Comparison of ENCODE assay signal across 8 cellular contexts in genomic region chr22:26172389-26172990, GRCh38. TPM values are rescaled to one million over a fixed set of nuclear protein-coding genes. Genes with fewer than 3 reads are reported as not detected.
A peak's percentile ranks its signal among the peaks of the same experiment; 100 is the strongest.
DNase-seq lines count a peak whose midpoint lies in the region; ATAC-seq, FAIRE-seq and TF ChIP-seq lines count a peak whose summit lies in the region.

No MANE protein-coding gene starts in this region.

- ATAC-seq in RWPE2 (ENCODE audit: low read depth) (peak; percentile 55; the same call in 2 of the 3 replicates), GM21723 (IDR thresholded peaks at IDR 0.05; ENCODE audit: unreplicated experiment) (no peak)

- no peak overlapping the region for H3K9ac ChIP-seq in endothelial cell of umbilical vein (replicated peaks; ENCODE audit: extremely low read depth, insufficient read depth, low read length)
- H3K9ac ChIP-seq in neural progenitor cell, result no peak overlapping the region

- no peaks in the 10 kb centered on the region for H3K79me2 ChIP-seq in endothelial cell of umbilical vein (ENCODE audit: control insufficient read depth, insufficient read depth, low read length)
- H3K79me2 ChIP-seq in neural progenitor cell (ENCODE audit: low read depth), result no peaks in the 10 kb centered on the region

- peak overlapping the region; percentile 57 for H3K4me3 Mint-ChIP-seq in neural progenitor cell

- H3F3A ChIP-seq in neural progenitor cell (ENCODE audit: low read depth), result peaks cover 10% of the 10 kb centered on the region

- H3K4me3 ChIP-seq in RWPE2 (ENCODE audit: severe bottlenecking) (no peak overlapping the region), endothelial cell of umbilical vein (replicated peaks in 1 of 3; ENCODE audit: insufficient read depth in 1 of 3, low read depth in 1 of 3, low read length in 3 of 3) (no peak overlapping the region), neural progenitor cell (no peak overlapping the region)

- POLR2A ChIA-PET in endothelial cell of umbilical vein (lab: Charles Lee), result no interaction called here

- H3K4me1 Mint-ChIP-seq in neural progenitor cell, result peaks cover 20% of the 10 kb centered on the region

- H3K36me3 ChIP-seq in RWPE2 (ENCODE audit: low read depth) (no peaks in the 10 kb centered on the region), endothelial cell of umbilical vein (ENCODE audit: control insufficient read depth in 2 of 2, extremely low read depth in 1 of 2, insufficient read depth in 2 of 2, low read length in 2 of 2) (no peaks in the 10 kb centered on the region), neural progenitor cell (no peaks in the 10 kb centered on the region)

- H3K9me1 ChIP-seq in endothelial cell of umbilical vein (replicated peaks; ENCODE audit: control insufficient read depth, extremely low read depth, insufficient read depth, low read length), result no peaks in the 10 kb centered on the region

- H3K4me1 ChIP-seq in RWPE2 (ENCODE audit: insufficient read depth, poor library complexity, severe bottlenecking), result no peaks in the 10 kb centered on the region
- no peaks in the 10 kb centered on the region for H3K4me1 ChIP-seq in endothelial cell of umbilical vein (ENCODE audit: control insufficient read depth, extremely low read depth, insufficient read depth, low read length)
- peaks cover 13% of the 10 kb centered on the region for H3K4me1 ChIP-seq in neural progenitor cell

- intact Hi-C loops in endothelial cell of umbilical vein (cut with micrococcal nuclease), result no loop called here

- no peak for TF ChIP-seq POLR2A in endothelial cell of umbilical vein (IDR thresholded peaks at IDR 0.05; ENCODE audit: low read depth, low read length)

- no peaks in the 10 kb centered on the region for H3K36me3 Mint-ChIP-seq in neural progenitor cell

- H2AFZ ChIP-seq in endothelial cell of umbilical vein (ENCODE audit: low read depth, low read length), result no peak overlapping the region
- H2AFZ ChIP-seq in neural progenitor cell (replicated peaks), result no peak overlapping the region

- no peaks in the 10 kb centered on the region for H3K9me3 Mint-ChIP-seq in neural progenitor cell

- H3K27me3 ChIP-seq in RWPE2 (ENCODE audit: insufficient read depth, poor library complexity, severe bottlenecking), result peaks cover 50% of the 10 kb centered on the region
- peaks cover 21 to 22% of the 10 kb centered on the region in 2 experiments for H3K27me3 ChIP-seq in endothelial cell of umbilical vein (ENCODE audit: control insufficient read depth in 2 of 2, insufficient read depth in 2 of 2, low read length in 2 of 2)
- peaks cover 94% of the 10 kb centered on the region for H3K27me3 ChIP-seq in neural progenitor cell

- no peak overlapping the region for H3K27ac Mint-ChIP-seq in neural progenitor cell

- TF ChIP-seq CTCF in RWPE2 (IDR thresholded peaks at IDR 0.05; ENCODE audit: poor library complexity, severe bottlenecking) (peak; percentile 75), endothelial cell of umbilical vein (IDR thresholded peaks at IDR 0.05; ENCODE audit: extremely low read depth in 1 of 2, insufficient read depth in 1 of 2, low read depth in 1 of 2, low read length in 2 of 2) (peak; percentile 51 to 58), neural progenitor cell (IDR thresholded peaks at IDR 0.05) (peak; percentile 87)

- FAIRE-seq in endothelial cell of umbilical vein (lab: Jason Lieb, UNC), result no peak

- H3K4me2 ChIP-seq in endothelial cell of umbilical vein (ENCODE audit: insufficient read depth, low read length) (no peak overlapping the region), neural progenitor cell (no peak overlapping the region)

- BruUV-seq in endothelial cell of umbilical vein (replicated peaks; lab: Mats Ljungman, UMichigan), result no TSS peak

- DNase-seq in activated CD4-positive, alpha-beta T cell treated with anti-CD3 and anti-CD28 coated beads for 48 hours, result peak; percentile 54
- no peak for DNase-seq in activated CD4-positive, alpha-beta T cell treated with anti-CD3 and anti-CD28 coated beads for 1 hour
- peak; percentile 53 to 56 for DNase-seq in Kasumi-1 (lab: John Stamatoyannopoulos, UW)
- no peak for DNase-seq in RWPE2 (ENCODE audit: low spot score)
- peak; percentile 8 for DNase-seq in endothelial cell of umbilical vein (ENCODE audit: low read depth, low spot score)
- peak; percentile 82 for DNase-seq in neural progenitor cell (ENCODE audit: low spot score)
- DNase-seq in effector CD8-positive, alpha-beta T cell (lab: John Stamatoyannopoulos, UW), result no peak

- H4K20me1 ChIP-seq in endothelial cell of umbilical vein (replicated peaks; ENCODE audit: control insufficient read depth, extremely low read depth, insufficient read depth, low read length), result no peaks in the 10 kb centered on the region
- H4K20me1 ChIP-seq in neural progenitor cell (ENCODE audit: low read depth), result peaks cover 20% of the 10 kb centered on the region

- H3K27me3 Mint-ChIP-seq in neural progenitor cell (ENCODE audit: insufficient read depth, low read depth), result peaks cover 37% of the 10 kb centered on the region

- H3K27ac ChIP-seq in RWPE2 (ENCODE audit: poor library complexity, severe bottlenecking) (no peak overlapping the region), endothelial cell of umbilical vein (ENCODE audit: insufficient read depth, low read depth, low read length) (no peak overlapping the region), neural progenitor cell (no peak overlapping the region)

- dilution Hi-C loops in endothelial cell of umbilical vein (cut with MboI; ENCODE audit: extremely low pct_ligation_motif_present, low sequenced_read_pairs), result no loop called here

- H3K9me3 ChIP-seq in RWPE2 (ENCODE audit: severe bottlenecking), result no peaks in the 10 kb centered on the region
- no peaks in the 10 kb centered on the region for H3K9me3 ChIP-seq in endothelial cell of umbilical vein (replicated peaks; ENCODE audit: control insufficient read depth, insufficient read depth, low read length)
- H3K9me3 ChIP-seq in neural progenitor cell (ENCODE audit: low read depth), result no peaks in the 10 kb centered on the region

- CTCF ChIA-PET in endothelial cell of umbilical vein (lab: Charles Lee), result interaction anchor here (0.8 to 1.1 kb wide), 3 partner anchors 12 to 25 kb away, joined by 3 to 4 read pairs (median 3); no protein-coding TSS in a partner anchor

TF ChIP-seq in endothelial cell of umbilical vein, 7 proteins besides CTCF, POLR2A, EP300 and RAD21:
- TF ChIP-seq EZH2 (IDR thresholded peaks at IDR 0.05; ENCODE audit: borderline replicate concordance, low read depth, low read length, severe bottlenecking), result no peak
- TF ChIP-seq FOS (IDR thresholded peaks at IDR 0.05; ENCODE audit: borderline replicate concordance, insufficient read depth, low read length), result no peak
TF ChIP-seq in endothelial cell of umbilical vein: peak in this region for 0.

RNA-seq across cellular contexts. Expression of gene SEZ6L, which starts 3.2 kb away (rescaled TPM):
- total RNA-seq in endothelial cell of umbilical vein, result not detected in 2 replicates
- not detected in 2 replicates for polyA plus RNA-seq in endothelial cell of umbilical vein
- polyA plus RNA-seq in endothelial cell of umbilical vein (2011; cell fraction: cytosol; rRNA removed), result not detected in 2 replicates
- not detected in 2 replicates for polyA plus RNA-seq in endothelial cell of umbilical vein (2011; cell fraction: nucleus; rRNA removed)
- not detected in 2 replicates for polyA plus RNA-seq in endothelial cell of umbilical vein (2012)
- polyA minus RNA-seq in endothelial cell of umbilical vein, result not detected in 2 replicates
- not detected for polyA minus RNA-seq in endothelial cell of umbilical vein (2011; cell fraction: cytosol; rRNA and poly(A)+ RNA removed)
- polyA minus RNA-seq in endothelial cell of umbilical vein (2011; cell fraction: nucleus; rRNA and poly(A)+ RNA removed), result not detected in 2 replicates
- 0.22 and 0.31 TPM in 2 replicates for total RNA-seq in neural progenitor cell (ENCODE audit: low replicate concordance)

Comparison
In these comparisons a context has a peak if more than half of its experiments do, and no peak if none do; other contexts are left out.
1. DNase-seq: peak in activated CD4-positive, alpha-beta T cell treated with anti-CD3 and anti-CD28 coated beads for 48 hours (single experiment), Kasumi-1 (2 of 2), endothelial cell of umbilical vein (single experiment) and neural progenitor cell (single experiment); none in activated CD4-positive, alpha-beta T cell treated with anti-CD3 and anti-CD28 coated beads for 1 hour (single experiment), RWPE2 (single experiment) and effector CD8-positive, alpha-beta T cell (single experiment).
2. Peak in every context shown above with its lines, with median percentiles within 50 percentile points of each other: CTCF ChIP-seq.